ENCODE assay signal across 1 cellular context in genomic region chr16:88455610-88456355, GRCh38.
TF ChIP-seq lines count a peak whose summit lies in the region.

No MANE protein-coding gene starts in this region.

TF ChIP-seq in K562, 482 proteins besides CTCF, POLR2A, EP300 and RAD21 (continued from another document):
- TF ChIP-seq, protein P1, sequence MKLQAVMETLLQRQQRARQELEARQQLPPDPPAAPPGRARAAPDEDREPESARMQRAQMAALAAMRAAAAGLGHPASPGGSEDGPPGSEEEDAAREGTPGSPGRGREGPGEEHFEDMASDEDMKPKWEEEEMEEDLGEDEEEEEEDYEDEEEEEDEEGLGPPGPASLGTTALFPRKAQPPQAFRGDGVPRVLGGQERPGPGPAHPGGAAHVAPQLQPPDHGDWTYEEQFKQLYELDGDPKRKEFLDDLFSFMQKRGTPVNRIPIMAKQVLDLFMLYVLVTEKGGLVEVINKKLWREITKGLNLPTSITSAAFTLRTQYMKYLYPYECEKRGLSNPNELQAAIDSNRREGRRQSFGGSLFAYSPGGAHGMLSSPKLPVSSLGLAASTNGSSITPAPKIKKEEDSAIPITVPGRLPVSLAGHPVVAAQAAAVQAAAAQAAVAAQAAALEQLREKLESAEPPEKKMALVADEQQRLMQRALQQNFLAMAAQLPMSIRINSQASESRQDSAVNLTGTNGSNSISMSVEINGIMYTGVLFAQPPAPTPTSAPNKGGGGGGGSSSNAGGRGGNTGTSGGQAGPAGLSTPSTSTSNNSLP (IDR thresholded peaks at IDR 0.05; ENCODE audit: borderline replicate concordance, low read depth, low read length), result no peak
- peak; percentile 45; the same call in 1 of the 2 replicates for TF ChIP-seq HES1 (IDR thresholded peaks at IDR 0.05; ENCODE audit: low read depth)
- peak; percentile 99 for TF ChIP-seq PRDM10 (IDR thresholded peaks at IDR 0.05; ENCODE audit: partially characterized antibody)
- TF ChIP-seq MAZ (CRISPR knock-in tag; conservative IDR thresholded peaks at IDR 0.05 in 1 of 2, IDR thresholded peaks at IDR 0.05 in 1 of 2), result peak; percentile 88 to 96
- peak; percentile 92 for TF ChIP-seq DPF2 (IDR thresholded peaks at IDR 0.05)
- TF ChIP-seq RBM34 (IDR thresholded peaks at IDR 0.05; ENCODE audit: borderline replicate concordance, insufficient read depth, low read length), result no peak
- 0 out of 2 replicates have a peak, but pooled peaks have one; percentile 12 for TF ChIP-seq HEY1 (CRISPR knock-in tag; IDR thresholded peaks at IDR 0.05; ENCODE audit: borderline replicate concordance)
- TF ChIP-seq RB1 (IDR thresholded peaks at IDR 0.05; ENCODE audit: low read depth), result peak; percentile 80; the same call in 1 of the 2 replicates
